Comparison of ENCODE assay signal across 26 cellular contexts in the genomic region with DNA sequence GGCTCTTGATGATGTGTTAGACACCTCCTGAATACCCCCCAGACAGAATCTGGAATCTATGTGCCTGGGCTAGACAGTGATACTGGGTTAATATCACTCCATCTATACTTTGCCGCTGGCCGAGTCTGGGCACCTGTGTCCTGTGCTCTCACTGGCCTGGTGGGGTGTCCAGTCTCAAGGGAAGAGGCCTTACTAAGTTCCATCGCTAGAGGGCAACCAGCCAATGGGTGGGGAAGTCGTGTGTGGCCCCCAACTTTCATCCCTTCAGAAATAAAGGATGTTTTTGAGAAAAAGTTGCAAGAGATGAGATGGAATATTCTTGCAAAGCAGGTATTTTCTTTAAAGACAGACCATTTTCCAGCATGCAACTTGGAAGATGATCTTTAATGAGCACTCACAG. TPM values are rescaled to one million over a fixed set of nuclear protein-coding genes. Genes with fewer than 3 reads are reported as not detected.
DNase-seq lines count a peak whose midpoint lies in the region; ATAC-seq and TF ChIP-seq lines count a peak whose summit lies in the region.
"Had no signal": no experiment of that assay in that cellular context is flagged by ENCODE, and none has a peak within 500 bp of the region (broad histone marks: within the 10 kb centered on the region; RNA-seq: fewer than 3 reads in every experiment).

No MANE protein-coding gene starts in this region.

- ATAC-seq in WTC11, result peak; percentile 36; the same call in 1 of the 2 replicates
- ATAC-seq in GM18520 (IDR thresholded peaks at IDR 0.05; ENCODE audit: unreplicated experiment), result no peak
- no peak for ATAC-seq in HG02763 (IDR thresholded peaks at IDR 0.05; ENCODE audit: unreplicated experiment)
- ATAC-seq: activated CD8-positive, alpha-beta memory T cell treated with anti-CD3 and anti-CD28 coated beads, Interleukin-2, amount 10 ng/mL, durations not matched to agents 7 days and 5 days; mucosa of descending colon; psoas muscle; stimulated activated naive CD8-positive, alpha-beta T cell treated with anti-CD3 and anti-CD28 coated beads, Interleukin-15, amount 100 ng/mL, for 72 hours had no signal

- H3K4me3 Mint-ChIP-seq in WTC11, result no peak overlapping the region
- H3K4me3 Mint-ChIP-seq: activated CD4-positive, alpha-beta T cell treated with anti-CD3 and anti-CD28 coated beads, Interleukin-2, amount 10 ng/mL, durations not matched to agents 24 days and 14 days; activated CD8-positive, alpha-beta memory T cell treated with anti-CD3 and anti-CD28 coated beads, Interleukin-2, amount 10 ng/mL, durations not matched to agents 7 days and 5 days; activated naive CD8-positive, alpha-beta T cell; activated T-helper 1 cell treated with anti-CD3 and anti-CD28 coated beads, Interleukin-12 subunit alpha, Interleukin-12 subunit beta, Interleukin-2, Interleukin-4 antibody, amounts not matched to agents 30 ng/mL and 10 ng/mL and 1 ng/mL, durations not matched to agents 14 hours and 24 hours and 36 hours; stimulated activated naive CD8-positive, alpha-beta T cell treated with anti-CD3 and anti-CD28 coated beads, Interleukin-15, amount 100 ng/mL, for 72 hours had no signal

- peak; percentile 23 for TF ChIP-seq CTCF in GM12864 (IDR thresholded peaks at IDR 0.05; ENCODE audit: low read depth, low read length, missing control alignments)
- TF ChIP-seq CTCF in WTC11 (IDR thresholded peaks at IDR 0.05), result no peak
- TF ChIP-seq CTCF in retinal pigment epithelial cell (conservative IDR thresholded peaks at IDR 0.05; ENCODE audit: low read depth, low read length), result peak; percentile 17

- POLR2A ChIA-PET in HEK293T (lab: Yijun Ruan, JAX) (no interaction called here), WTC11 (lab: Charles Lee) (no interaction called here)

- H3K9me3 Mint-ChIP-seq in WTC11, result peaks cover 4% of the 10 kb centered on the region
- H3K9me3 Mint-ChIP-seq: activated CD4-positive, alpha-beta T cell treated with anti-CD3 and anti-CD28 coated beads, Interleukin-2, amount 10 ng/mL, durations not matched to agents 24 days and 14 days; activated T-helper 1 cell treated with anti-CD3 and anti-CD28 coated beads, Interleukin-12 subunit alpha, Interleukin-12 subunit beta, Interleukin-2, Interleukin-4 antibody, amounts not matched to agents 30 ng/mL and 10 ng/mL and 1 ng/mL, durations not matched to agents 14 hours and 24 hours and 36 hours had no signal

- H3K4me1 Mint-ChIP-seq in WTC11, result peaks cover 4% of the 10 kb centered on the region
- H3K4me1 Mint-ChIP-seq: activated CD4-positive, alpha-beta T cell treated with anti-CD3 and anti-CD28 coated beads, Interleukin-2, amount 10 ng/mL, durations not matched to agents 24 days and 14 days; activated CD8-positive, alpha-beta memory T cell treated with anti-CD3 and anti-CD28 coated beads, Interleukin-2, amount 10 ng/mL, durations not matched to agents 7 days and 5 days; stimulated activated naive CD8-positive, alpha-beta T cell treated with anti-CD3 and anti-CD28 coated beads, Interleukin-15, amount 100 ng/mL, for 72 hours had no signal

- no peak overlapping the region for H3K4me3 ChIP-seq in GM12864 (ENCODE audit: low read depth, low read length)
- H3K4me3 ChIP-seq in retinal pigment epithelial cell (ENCODE audit: low read length), result no peak overlapping the region
- H3K4me3 ChIP-seq: HAP-1, left ventricle myocardium inferior, mucosa of descending colon, psoas muscle, smooth muscle cell, transverse colon had no signal

- no peaks in the 10 kb centered on the region for H3K36me3 Mint-ChIP-seq in WTC11
- H3K36me3 Mint-ChIP-seq: activated CD8-positive, alpha-beta memory T cell treated with anti-CD3 and anti-CD28 coated beads, Interleukin-2, amount 10 ng/mL, durations not matched to agents 7 days and 5 days; activated naive CD8-positive, alpha-beta T cell had no signal

- CTCF ChIA-PET in HEK293T (lab: Yijun Ruan, JAX), result no interaction called here
- CTCF ChIA-PET in WTC11 (lab: Charles Lee), result no interaction called here

- H3K27me3 Mint-ChIP-seq in WTC11 (ENCODE audit: low read depth), result no peaks in the 10 kb centered on the region; the same call in 1 of the 2 replicates
- H3K27me3 Mint-ChIP-seq: activated CD4-positive, alpha-beta T cell treated with anti-CD3 and anti-CD28 coated beads, Interleukin-2, amount 10 ng/mL, durations not matched to agents 24 days and 14 days; activated CD8-positive, alpha-beta memory T cell treated with anti-CD3 and anti-CD28 coated beads, Interleukin-2, amount 10 ng/mL, durations not matched to agents 7 days and 5 days had no signal

- DNase-seq in GM12864 (ENCODE audit: low read depth) (no peak), HEK293T (ENCODE audit: extremely low spot score) (peak; percentile 23), WTC11 (ENCODE audit: low spot score) (no peak), retinal pigment epithelial cell (ENCODE audit: low read depth) (no peak), NK-92 (lab: John Stamatoyannopoulos, UW; ENCODE audit: unreplicated experiment) (no peak)
- DNase-seq: activated CD4-positive, alpha-beta T cell treated with anti-CD3 and anti-CD28 coated beads, Interleukin-2, amount 10 ng/mL, durations not matched to agents 24 days and 14 days; activated CD8-positive, alpha-beta memory T cell treated with anti-CD3 and anti-CD28 coated beads, Interleukin-2, amount 10 ng/mL, durations not matched to agents 7 days and 5 days; BE2C; COR-L47; glutamatergic neuron; left ventricle myocardium inferior; mucosa of descending colon; psoas muscle; stimulated activated CD4-positive, alpha-beta T cell treated with anti-CD3 and anti-CD28 coated beads, Interleukin-4, amount 100 ng/mL, for 1 hour; stimulated activated naive CD8-positive, alpha-beta T cell treated with anti-CD3 and anti-CD28 coated beads, Interleukin-15, amount 100 ng/mL, for 72 hours; T-helper 1 cell; transverse colon had no signal

- H3K27ac Mint-ChIP-seq in WTC11, result no peak overlapping the region
- H3K27ac Mint-ChIP-seq: activated CD4-positive, alpha-beta T cell treated with anti-CD3 and anti-CD28 coated beads, Interleukin-2, amount 10 ng/mL, durations not matched to agents 24 days and 14 days; activated CD8-positive, alpha-beta memory T cell treated with anti-CD3 and anti-CD28 coated beads, Interleukin-2, amount 10 ng/mL, durations not matched to agents 7 days and 5 days; activated naive CD8-positive, alpha-beta T cell; activated T-helper 1 cell treated with anti-CD3 and anti-CD28 coated beads, Interleukin-12 subunit alpha, Interleukin-12 subunit beta, Interleukin-2, Interleukin-4 antibody, amounts not matched to agents 30 ng/mL and 10 ng/mL and 1 ng/mL, durations not matched to agents 14 hours and 24 hours and 36 hours had no signal

TF ChIP-seq in HEK293T, 16 proteins besides CTCF, POLR2A, EP300 and RAD21:
- TF ChIP-seq CTBP1 (IDR thresholded peaks at IDR 0.05; ENCODE audit: borderline replicate concordance), result no peak
- TF ChIP-seq ARNT (IDR thresholded peaks at IDR 0.05), result no peak
- no peak for TF ChIP-seq NFRKB (IDR thresholded peaks at IDR 0.05)
- TF ChIP-seq SUZ12 (IDR thresholded peaks at IDR 0.05), result no peak
- TF ChIP-seq BHLHE40 (IDR thresholded peaks at IDR 0.05; ENCODE audit: borderline replicate concordance), result no peak
- no peak for TF ChIP-seq TARDBP (IDR thresholded peaks at IDR 0.05)
- TF ChIP-seq LEF1 (IDR thresholded peaks at IDR 0.05; ENCODE audit: borderline replicate concordance), result no peak
- TF ChIP-seq FOXK2 (IDR thresholded peaks at IDR 0.05), result no peak

TF ChIP-seq in WTC11, 78 proteins besides CTCF, POLR2A, EP300 and RAD21:
- TF ChIP-seq, protein P1, sequence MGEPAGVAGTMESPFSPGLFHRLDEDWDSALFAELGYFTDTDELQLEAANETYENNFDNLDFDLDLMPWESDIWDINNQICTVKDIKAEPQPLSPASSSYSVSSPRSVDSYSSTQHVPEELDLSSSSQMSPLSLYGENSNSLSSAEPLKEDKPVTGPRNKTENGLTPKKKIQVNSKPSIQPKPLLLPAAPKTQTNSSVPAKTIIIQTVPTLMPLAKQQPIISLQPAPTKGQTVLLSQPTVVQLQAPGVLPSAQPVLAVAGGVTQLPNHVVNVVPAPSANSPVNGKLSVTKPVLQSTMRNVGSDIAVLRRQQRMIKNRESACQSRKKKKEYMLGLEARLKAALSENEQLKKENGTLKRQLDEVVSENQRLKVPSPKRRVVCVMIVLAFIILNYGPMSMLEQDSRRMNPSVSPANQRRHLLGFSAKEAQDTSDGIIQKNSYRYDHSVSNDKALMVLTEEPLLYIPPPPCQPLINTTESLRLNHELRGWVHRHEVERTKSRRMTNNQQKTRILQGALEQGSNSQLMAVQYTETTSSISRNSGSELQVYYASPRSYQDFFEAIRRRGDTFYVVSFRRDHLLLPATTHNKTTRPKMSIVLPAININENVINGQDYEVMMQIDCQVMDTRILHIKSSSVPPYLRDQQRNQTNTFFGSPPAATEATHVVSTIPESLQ (CRISPR knock-in tag; IDR thresholded peaks at IDR 0.05), result no peak

RNA-seq across cellular contexts. Expression of gene GLP2R, which starts 1.6 kb away (rescaled TPM):
- total RNA-seq in WTC11 (2021), result not detected in 3 replicates
- total RNA-seq: activated CD4-positive, alpha-beta T cell treated with anti-CD3 and anti-CD28 coated beads, Interleukin-2, amount 10 ng/mL, durations not matched to agents 24 days and 14 days; activated CD8-positive, alpha-beta memory T cell treated with anti-CD3 and anti-CD28 coated beads, Interleukin-2, amount 10 ng/mL, durations not matched to agents 7 days and 5 days; activated T-helper 1 cell treated with anti-CD3 and anti-CD28 coated beads, Interleukin-12 subunit alpha, Interleukin-12 subunit beta, Interleukin-2, Interleukin-4 antibody, amounts not matched to agents 30 ng/mL and 10 ng/mL and 1 ng/mL, durations not matched to agents 14 hours and 24 hours and 36 hours; fibroblast of lung; left ventricle myocardium inferior; LHCN-M2 had no signal

RNA-seq across cellular contexts. Expression of gene GSG1L2, which starts 2.2 kb away (rescaled TPM):
- not detected in 3 replicates for total RNA-seq in WTC11 (2021)
- total RNA-seq: activated CD4-positive, alpha-beta T cell treated with anti-CD3 and anti-CD28 coated beads, Interleukin-2, amount 10 ng/mL, durations not matched to agents 24 days and 14 days; activated CD8-positive, alpha-beta memory T cell treated with anti-CD3 and anti-CD28 coated beads, Interleukin-2, amount 10 ng/mL, durations not matched to agents 7 days and 5 days; activated T-helper 1 cell treated with anti-CD3 and anti-CD28 coated beads, Interleukin-12 subunit alpha, Interleukin-12 subunit beta, Interleukin-2, Interleukin-4 antibody, amounts not matched to agents 30 ng/mL and 10 ng/mL and 1 ng/mL, durations not matched to agents 14 hours and 24 hours and 36 hours; fibroblast of lung; left ventricle myocardium inferior; LHCN-M2; mucosa of descending colon; psoas muscle; smooth muscle cell; transverse colon had no signal

RNA-seq across cellular contexts. Expression of gene DHRS7C, which starts 32.7 kb away (rescaled TPM):
- not detected in 3 replicates for total RNA-seq in WTC11 (2021)
- total RNA-seq: activated CD4-positive, alpha-beta T cell treated with anti-CD3 and anti-CD28 coated beads, Interleukin-2, amount 10 ng/mL, durations not matched to agents 24 days and 14 days; activated CD8-positive, alpha-beta memory T cell treated with anti-CD3 and anti-CD28 coated beads, Interleukin-2, amount 10 ng/mL, durations not matched to agents 7 days and 5 days; activated T-helper 1 cell treated with anti-CD3 and anti-CD28 coated beads, Interleukin-12 subunit alpha, Interleukin-12 subunit beta, Interleukin-2, Interleukin-4 antibody, amounts not matched to agents 30 ng/mL and 10 ng/mL and 1 ng/mL, durations not matched to agents 14 hours and 24 hours and 36 hours; fibroblast of lung; LHCN-M2; NCI-H460; smooth muscle cell; transverse colon had no signal
